ENCODE assay signal across 10 cellular contexts in genomic region chr6:218153-219018, GRCh38.
DNase-seq lines count a peak whose midpoint lies in the region; ATAC-seq and TF ChIP-seq lines count a peak whose summit lies in the region.
"Had no signal": no experiment of that assay in that cellular context is flagged by ENCODE, and none has a peak within 500 bp of the region (broad histone marks: within the 10 kb centered on the region; RNA-seq: fewer than 3 reads in every experiment).

No MANE protein-coding gene starts in this region.

- H3K4me2 ChIP-seq in OCI-LY7 (ENCODE audit: low read length), result peak overlapping the region; percentile 67

- POLR2A ChIA-PET in OCI-LY7 (lab: Charles Lee), result interaction anchor here (0.6 to 4.7 kb wide), 34 partner anchors 8 to 475 kb away, joined by 3 to 27 read pairs (median 6); partner anchors contain the start of genes DUSP22 and IRF4

- peak overlapping the region; percentile 91 for H3K27ac ChIP-seq in OCI-LY7 (ENCODE audit: low read depth, low read length, poor library complexity, severe bottlenecking)

- ATAC-seq in GM19023 (IDR thresholded peaks at IDR 0.05; ENCODE audit: unreplicated experiment) (peak; percentile 42), HG02798 (IDR thresholded peaks at IDR 0.05; ENCODE audit: poor library complexity, unreplicated experiment) (peak; percentile 42)
- ATAC-seq: activated CD4-positive, CD25-positive, alpha-beta regulatory T cell treated with anti-CD3 and anti-CD28 coated beads, Interleukin-2, amount 50 U/mL, for 24 hours had no signal

- in situ Hi-C loops in Caki2 (cut with HindIII; ENCODE audit: low pct_unique_long_range_greater_than_20kb, low sequenced_read_pairs), result no loop called here

- no TSS peak for BruUV-seq in OCI-LY7 (replicated peaks; lab: Mats Ljungman, UMichigan)

- H3K4me3 ChIP-seq in OCI-LY7 (ENCODE audit: low read depth, low read length, poor library complexity, severe bottlenecking) (peak overlapping the region; percentile 45), foreskin fibroblast (ENCODE audit: low read depth in 1 of 2, low read length in 2 of 2) (no peak overlapping the region)

- H3K79me2 ChIP-seq in OCI-LY7 (ENCODE audit: insufficient read depth, low read depth, low read length), result no peaks in the 10 kb centered on the region

- CTCF ChIA-PET in OCI-LY7 (lab: Charles Lee; ENCODE audit: unreplicated experiment), result interaction anchor here (0.5 to 3.3 kb wide), 16 partner anchors 9 to 137 kb away, joined by 3 to 17 read pairs (median 4); no protein-coding TSS in a partner anchor

- no peaks in the 10 kb centered on the region for H3K9me2 ChIP-seq in OCI-LY7 (ENCODE audit: insufficient read depth, low read length)

- DNase-seq in Caki2 (ENCODE audit: low read depth) (peak; percentile 64), OCI-LY7 (ENCODE audit: low spot score) (peak; percentile 87), foreskin fibroblast (no peak), UCSD-AML1 (lab: John Stamatoyannopoulos, UW; ENCODE audit: unreplicated experiment) (no peak), cerebellar nuclear complex (lab: John Stamatoyannopoulos, UW) (no peak), globus pallidus (ENCODE audit: low spot score) (no peak)
- DNase-seq: NCI-H524 treated with DMSO at 0.1 percent for 48 hours had no signal

- H4K20me1 ChIP-seq in OCI-LY7 (ENCODE audit: insufficient read depth, low read length), result no peaks in the 10 kb centered on the region

- H3K9me3 ChIP-seq in OCI-LY7 (ENCODE audit: low read length), result peaks cover 15% of the 10 kb centered on the region; the same call in 1 of the 2 replicates

- no peaks in the 10 kb centered on the region; the same call in 1 of the 2 replicates for H3K36me3 ChIP-seq in OCI-LY7 (ENCODE audit: insufficient read depth, low read length)

- intact Hi-C loops in OCI-LY7 (cut with micrococcal nuclease; ENCODE audit: unreplicated experiment), result loop anchor here (1.0 to 2.0 kb wide), 6 partner anchors 74 to 173 kb away; partner anchors contain the start of genes DUSP22 and IRF4

- H3K4me1 ChIP-seq in OCI-LY7 (ENCODE audit: insufficient read depth, low read length, poor library complexity, severe bottlenecking), result peaks cover 70% of the 10 kb centered on the region

- peak; percentile 58 for TF ChIP-seq CTCF in OCI-LY7 (conservative IDR thresholded peaks at IDR 0.05; ENCODE audit: low read length)
- TF ChIP-seq CTCF in foreskin fibroblast (IDR thresholded peaks at IDR 0.05; ENCODE audit: low read depth, low read length), result no peak

- peak overlapping the region; percentile 67 for H2AFZ ChIP-seq in OCI-LY7 (ENCODE audit: low read length)

Comparison
In these comparisons a context has a peak if more than half of its experiments do, and no peak if none do; other contexts are left out.
1. DNase-seq: peak in Caki2 (single experiment) and OCI-LY7 (single experiment); none in foreskin fibroblast (0 of 2), UCSD-AML1 (single experiment), cerebellar nuclear complex (0 of 2) and globus pallidus (single experiment).